In genomic region chr9:123952631-123953147, GRCh38 we compare ENCODE assay signal across 33 cellular contexts. TPM values are rescaled to one million over a fixed set of nuclear protein-coding genes. Genes with fewer than 3 reads are reported as not detected.
"Had no signal": no experiment of that assay in that cellular context is flagged by ENCODE, and none has a peak within 500 bp of the region (broad histone marks: within the 10 kb centered on the region; RNA-seq: fewer than 3 reads in every experiment).

No MANE protein-coding gene starts in this region.

- H3K4me1 ChIP-seq: ascending aorta, breast epithelium, colonic mucosa, gastrocnemius medialis had no signal

- H3K4me3 ChIP-seq: ascending aorta, breast epithelium, cardiac muscle cell, colonic mucosa, dorsolateral prefrontal cortex, gastrocnemius medialis had no signal

- H3K27ac ChIP-seq: ascending aorta, breast epithelium, cardiac muscle cell, colonic mucosa, gastrocnemius medialis had no signal

- H3K9me3 ChIP-seq: ascending aorta, breast epithelium, colonic mucosa, gastrocnemius medialis had no signal

- H3K36me3 ChIP-seq: ascending aorta, breast epithelium, cardiac muscle cell, colonic mucosa, gastrocnemius medialis had no signal

- H3K27me3 ChIP-seq: ascending aorta, breast epithelium, colonic mucosa, dorsolateral prefrontal cortex, gastrocnemius medialis had no signal

- DNase-seq: activated CD4-positive, alpha-beta memory T cell treated with anti-CD3 and anti-CD28 coated beads for 36 hours; activated CD4-positive, alpha-beta T cell treated with anti-CD3 and anti-CD28 coated beads for 36 hours; activated CD4-positive, alpha-beta T cell treated with anti-CD3 and anti-CD28 coated beads, Interleukin-2, amount 10 ng/mL, durations not matched to agents 24 days and 14 days; activated CD4-positive, CD25-positive, alpha-beta regulatory T cell; activated CD4-positive, CD25-positive, alpha-beta regulatory T cell treated with anti-CD3 and anti-CD28 coated beads, Interleukin-2, amount 50 U/mL, for 72 hours; activated CD8-positive, alpha-beta memory T cell treated with anti-CD3 and anti-CD28 coated beads, Interleukin-2, amount 10 ng/mL, durations not matched to agents 7 days and 5 days; activated CD8-positive, alpha-beta memory T cell treated with anti-CD3 and anti-CD28 coated beads, Interleukin-2, amount 50 U/mL, for 4 hours; activated CD8-positive, alpha-beta T cell treated with anti-CD3 and anti-CD28 coated beads, Interleukin-2, amount 10 ng/mL, durations not matched to agents 7 days and 5 days; activated effector memory CD4-positive, alpha-beta T cell treated with anti-CD3 and anti-CD28 coated beads, Interleukin-2, amount 50 U/mL, for 16 hours; activated naive CD4-positive, alpha-beta T cell treated with anti-CD3 and anti-CD28 coated beads for 36 hours; activated naive CD8-positive, alpha-beta T cell treated with anti-CD3 and anti-CD28 coated beads, Interleukin-2, amount 10 ng/mL, durations not matched to agents 7 days and 5 days; activated T-cell treated with anti-CD3 and anti-CD28 coated beads, Interleukin-2, amount 50 U/mL, for 1 hour; activated T-cell treated with anti-CD3 and anti-CD28 coated beads, Interleukin-2, amount 50 U/mL, for 48 hours; central memory CD4-positive, alpha-beta T cell; cerebellar nuclear complex; colonic mucosa; effector memory CD4-positive, alpha-beta T cell; endodermal cell; foreskin fibroblast; gastrocnemius medialis; glutamatergic neuron; T-helper 1 cell; T-helper 17 cell; T1000 had no signal

RNA-seq across cellular contexts. Expression of gene LHX2, which starts 58.9 kb away (rescaled TPM):
- total RNA-seq: activated CD4-positive, alpha-beta memory T cell treated with anti-CD3 and anti-CD28 coated beads for 36 hours; activated CD4-positive, alpha-beta T cell treated with anti-CD3 and anti-CD28 coated beads for 36 hours; activated CD4-positive, alpha-beta T cell treated with anti-CD3 and anti-CD28 coated beads, Interleukin-2, amount 10 ng/mL, durations not matched to agents 24 days and 14 days; activated CD8-positive, alpha-beta memory T cell treated with anti-CD3 and anti-CD28 coated beads for 36 hours; activated CD8-positive, alpha-beta memory T cell treated with anti-CD3 and anti-CD28 coated beads, Interleukin-2, amount 10 ng/mL, durations not matched to agents 7 days and 5 days; activated CD8-positive, alpha-beta T cell treated with anti-CD3 and anti-CD28 coated beads, Interleukin-2, amount 10 ng/mL, durations not matched to agents 7 days and 5 days; activated naive CD4-positive, alpha-beta T cell treated with anti-CD3 and anti-CD28 coated beads for 36 hours; activated naive CD8-positive, alpha-beta T cell treated with anti-CD3 and anti-CD28 coated beads, Interleukin-2, amount 10 ng/mL, durations not matched to agents 7 days and 5 days; activated T-helper 1 cell treated with anti-CD3 and anti-CD28 coated beads, Interleukin-12 subunit alpha, Interleukin-12 subunit beta, Interleukin-2, Interleukin-4 antibody, amounts not matched to agents 30 ng/mL and 10 ng/mL and 1 ng/mL, durations not matched to agents 14 hours and 24 hours and 36 hours; activated T-helper 2 cell treated with anti-CD3 and anti-CD28 coated beads, Interferon-gamma antibody, Interleukin-2, Interleukin-4, amounts not matched to agents 10 μg/mL and 5 μg/mL and 100 μg/mL, durations not matched to agents 14 hours and 24 hours and 36 hours; ascending aorta; breast epithelium; epithelial cell of proximal tubule; esophagus mucosa; gastrocnemius medialis; T-helper 17 cell had no signal
